ENCODE assay signal across 1 cellular context in the genomic region with DNA sequence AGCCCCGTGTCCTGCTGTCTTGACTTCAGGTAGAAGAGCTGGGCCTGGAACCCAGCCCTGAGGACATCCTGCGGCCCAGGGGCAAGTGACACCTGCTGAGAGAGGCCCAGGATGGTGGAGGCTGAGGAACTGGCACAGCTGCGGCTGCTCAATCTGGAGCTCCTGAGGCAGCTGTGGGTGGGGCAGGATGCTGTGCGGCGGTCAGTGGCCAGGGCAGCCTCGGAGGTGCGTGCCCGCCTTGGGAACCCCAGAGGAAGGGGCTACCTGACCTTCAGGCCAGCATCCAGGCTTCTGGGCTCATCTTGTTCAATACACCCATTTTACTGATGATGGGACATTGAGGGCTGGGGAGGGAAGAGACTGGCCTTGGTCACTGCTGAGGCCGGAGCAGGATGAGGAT.
TF ChIP-seq lines count a peak whose summit lies in the region.

No MANE protein-coding gene starts in this region.

TF ChIP-seq in WTC11, 78 proteins besides CTCF, POLR2A, EP300 and RAD21:
- TF ChIP-seq, protein P1, sequence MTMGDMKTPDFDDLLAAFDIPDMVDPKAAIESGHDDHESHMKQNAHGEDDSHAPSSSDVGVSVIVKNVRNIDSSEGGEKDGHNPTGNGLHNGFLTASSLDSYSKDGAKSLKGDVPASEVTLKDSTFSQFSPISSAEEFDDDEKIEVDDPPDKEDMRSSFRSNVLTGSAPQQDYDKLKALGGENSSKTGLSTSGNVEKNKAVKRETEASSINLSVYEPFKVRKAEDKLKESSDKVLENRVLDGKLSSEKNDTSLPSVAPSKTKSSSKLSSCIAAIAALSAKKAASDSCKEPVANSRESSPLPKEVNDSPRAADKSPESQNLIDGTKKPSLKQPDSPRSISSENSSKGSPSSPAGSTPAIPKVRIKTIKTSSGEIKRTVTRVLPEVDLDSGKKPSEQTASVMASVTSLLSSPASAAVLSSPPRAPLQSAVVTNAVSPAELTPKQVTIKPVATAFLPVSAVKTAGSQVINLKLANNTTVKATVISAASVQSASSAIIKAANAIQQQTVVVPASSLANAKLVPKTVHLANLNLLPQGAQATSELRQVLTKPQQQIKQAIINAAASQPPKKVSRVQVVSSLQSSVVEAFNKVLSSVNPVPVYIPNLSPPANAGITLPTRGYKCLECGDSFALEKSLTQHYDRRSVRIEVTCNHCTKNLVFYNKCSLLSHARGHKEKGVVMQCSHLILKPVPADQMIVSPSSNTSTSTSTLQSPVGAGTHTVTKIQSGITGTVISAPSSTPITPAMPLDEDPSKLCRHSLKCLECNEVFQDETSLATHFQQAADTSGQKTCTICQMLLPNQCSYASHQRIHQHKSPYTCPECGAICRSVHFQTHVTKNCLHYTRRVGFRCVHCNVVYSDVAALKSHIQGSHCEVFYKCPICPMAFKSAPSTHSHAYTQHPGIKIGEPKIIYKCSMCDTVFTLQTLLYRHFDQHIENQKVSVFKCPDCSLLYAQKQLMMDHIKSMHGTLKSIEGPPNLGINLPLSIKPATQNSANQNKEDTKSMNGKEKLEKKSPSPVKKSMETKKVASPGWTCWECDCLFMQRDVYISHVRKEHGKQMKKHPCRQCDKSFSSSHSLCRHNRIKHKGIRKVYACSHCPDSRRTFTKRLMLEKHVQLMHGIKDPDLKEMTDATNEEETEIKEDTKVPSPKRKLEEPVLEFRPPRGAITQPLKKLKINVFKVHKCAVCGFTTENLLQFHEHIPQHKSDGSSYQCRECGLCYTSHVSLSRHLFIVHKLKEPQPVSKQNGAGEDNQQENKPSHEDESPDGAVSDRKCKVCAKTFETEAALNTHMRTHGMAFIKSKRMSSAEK (CRISPR knock-in tag; IDR thresholded peaks at IDR 0.05; ENCODE audit: borderline replicate concordance), result no peak
- TF ChIP-seq, protein P2, sequence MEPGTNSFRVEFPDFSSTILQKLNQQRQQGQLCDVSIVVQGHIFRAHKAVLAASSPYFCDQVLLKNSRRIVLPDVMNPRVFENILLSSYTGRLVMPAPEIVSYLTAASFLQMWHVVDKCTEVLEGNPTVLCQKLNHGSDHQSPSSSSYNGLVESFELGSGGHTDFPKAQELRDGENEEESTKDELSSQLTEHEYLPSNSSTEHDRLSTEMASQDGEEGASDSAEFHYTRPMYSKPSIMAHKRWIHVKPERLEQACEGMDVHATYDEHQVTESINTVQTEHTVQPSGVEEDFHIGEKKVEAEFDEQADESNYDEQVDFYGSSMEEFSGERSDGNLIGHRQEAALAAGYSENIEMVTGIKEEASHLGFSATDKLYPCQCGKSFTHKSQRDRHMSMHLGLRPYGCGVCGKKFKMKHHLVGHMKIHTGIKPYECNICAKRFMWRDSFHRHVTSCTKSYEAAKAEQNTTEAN (CRISPR knock-in tag; IDR thresholded peaks at IDR 0.05), result 0 out of 2 replicates have a peak, but pooled peaks have one; percentile 40
